In the genomic region with DNA sequence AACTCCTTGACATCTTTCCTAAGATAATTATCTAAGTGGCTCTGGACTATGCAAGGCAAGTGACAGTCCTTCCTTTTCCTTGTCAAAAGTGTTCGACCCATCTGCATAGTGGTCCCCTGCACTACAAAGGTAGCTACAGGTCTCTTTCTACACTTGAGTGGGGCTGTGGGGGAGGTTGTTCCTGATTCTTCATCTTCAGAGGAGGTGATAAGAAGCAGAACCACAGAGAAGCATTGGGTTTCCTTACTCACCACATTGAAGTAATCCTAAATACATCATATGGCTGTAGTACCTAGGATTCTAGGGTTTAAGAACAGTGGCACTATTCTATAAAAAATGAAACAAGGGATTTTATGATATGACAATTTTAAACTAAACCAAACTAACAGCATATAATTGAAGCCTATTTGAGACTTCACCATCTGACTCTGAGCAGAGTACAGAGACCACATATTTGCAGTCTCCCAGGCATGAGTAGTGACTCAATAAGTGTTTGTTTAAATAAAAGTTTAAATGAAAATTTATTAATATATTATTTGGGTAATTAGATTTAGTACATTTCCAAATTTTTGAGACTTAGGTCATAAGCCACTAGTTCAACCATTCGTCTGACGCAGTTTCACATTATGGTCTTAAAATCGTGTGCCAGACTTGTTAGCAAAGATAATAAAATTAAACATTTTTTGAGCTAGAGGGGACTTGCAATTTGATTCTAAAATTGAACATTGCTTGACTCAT, we compare ENCODE assay signal across 1 cellular context.
TF ChIP-seq lines count a peak whose summit lies in the region.

No MANE protein-coding gene starts in this region.

TF ChIP-seq in GM12878, 131 proteins besides CTCF, POLR2A, EP300 and RAD21:
- TF ChIP-seq POLR2AphosphoS2 (IDR thresholded peaks at IDR 0.05; ENCODE audit: low read depth, low read length) (no peak), SRF (IDR thresholded peaks at IDR 0.05; ENCODE audit: low read depth in 2 of 2, low read length in 2 of 2) (no peak)
